In genomic region chr10:93600446-93600860, GRCh38 we compare ENCODE assay signal across 12 cellular contexts. TPM values are rescaled to one million over a fixed set of nuclear protein-coding genes. Genes with fewer than 3 reads are reported as not detected.
DNase-seq lines count a peak whose midpoint lies in the region; ATAC-seq, FAIRE-seq and TF ChIP-seq lines count a peak whose summit lies in the region.
"Had no signal": no experiment of that assay in that cellular context is flagged by ENCODE, and none has a peak within 500 bp of the region (broad histone marks: within the 10 kb centered on the region; RNA-seq: fewer than 3 reads in every experiment).

No MANE protein-coding gene starts in this region.

- no peak for TF ChIP-seq POLR2A in endothelial cell of umbilical vein (IDR thresholded peaks at IDR 0.05; ENCODE audit: low read depth, low read length)

- in situ Hi-C loops in Panc1 (cut with HindIII; ENCODE audit: low pct_unique_long_range_greater_than_20kb, low sequenced_read_pairs): no loop called here

- no peaks in the 10 kb centered on the region for H3K9me3 Mint-ChIP-seq in CD4-positive, alpha-beta memory T cell

- no peak overlapping the region for H3K27ac Mint-ChIP-seq in CD4-positive, alpha-beta memory T cell

- intact Hi-C loops in Panc1 (cut with micrococcal nuclease; ENCODE audit: unreplicated experiment) (no loop called here), endothelial cell of umbilical vein (cut with micrococcal nuclease) (no loop called here)
- intact Hi-C loops in CD4-positive, alpha-beta memory T cell (cut with micrococcal nuclease): no loop called here

- dilution Hi-C loops in endothelial cell of umbilical vein (cut with MboI; ENCODE audit: extremely low pct_ligation_motif_present, low sequenced_read_pairs): no loop called here

- H3K4me1 ChIP-seq in Panc1 (ENCODE audit: control insufficient read depth, insufficient read depth, low read length): no peaks in the 10 kb centered on the region
- no peaks in the 10 kb centered on the region for H3K4me1 ChIP-seq in endothelial cell of umbilical vein (ENCODE audit: control insufficient read depth, extremely low read depth, insufficient read depth, low read length)
- H3K4me1 ChIP-seq in thoracic aorta (ENCODE audit: control insufficient read depth in 1 of 2, low read depth in 2 of 2): peaks cover 6 to 11% of the 10 kb centered on the region in 2 donors
- no peaks in the 10 kb centered on the region for H3K4me1 ChIP-seq in CD4-positive, alpha-beta memory T cell (ENCODE audit: insufficient read depth, low read length)

- H4K20me1 ChIP-seq in endothelial cell of umbilical vein (replicated peaks; ENCODE audit: control insufficient read depth, extremely low read depth, insufficient read depth, low read length): no peaks in the 10 kb centered on the region

- no peak overlapping the region for H3K9ac ChIP-seq in endothelial cell of umbilical vein (replicated peaks; ENCODE audit: extremely low read depth, insufficient read depth, low read length)

- H3K4me1 Mint-ChIP-seq in CD4-positive, alpha-beta memory T cell: peaks cover 0 to 9% (median 2%) of the 10 kb centered on the region in 4 donors

- DNase-seq in Panc1 (ENCODE audit: low read depth, low spot score) (no peak), endothelial cell of umbilical vein (ENCODE audit: low read depth, low spot score) (no peak), myocyte (ENCODE audit: low read depth) (peak; percentile 12), thoracic aorta (ENCODE audit: low spot score) (no peak), iPS-NIHi11 (ENCODE audit: low spot score) (no peak), amygdala (lab: John Stamatoyannopoulos, UW) (no peak)
- no peak for DNase-seq in CD4-positive, alpha-beta memory T cell
- DNase-seq: activated CD4-positive, CD25-positive, alpha-beta regulatory T cell treated with anti-CD3 and anti-CD28 coated beads, Interleukin-2, amount 50 U/mL, for 72 hours; NCI-H510A treated with DMSO at 0.1 percent for 48 hours had no signal

- H3K27me3 ChIP-seq in Panc1 (ENCODE audit: control insufficient read depth, insufficient read depth, low read length) (peaks cover 32% of the 10 kb centered on the region), endothelial cell of umbilical vein (ENCODE audit: control insufficient read depth in 2 of 2, insufficient read depth in 2 of 2, low read length in 2 of 2) (peaks cover 28 to 52% of the 10 kb centered on the region in 2 experiments), thoracic aorta (replicated peaks; ENCODE audit: insufficient read depth) (no peaks in the 10 kb centered on the region)
- H3K27me3 ChIP-seq in CD4-positive, alpha-beta memory T cell (ENCODE audit: insufficient read depth, low read length): peaks cover 19% of the 10 kb centered on the region

- H3K9me3 ChIP-seq in Panc1 (ENCODE audit: control insufficient read depth, insufficient read depth, low read depth, low read length): no peaks in the 10 kb centered on the region
- no peaks in the 10 kb centered on the region for H3K9me3 ChIP-seq in endothelial cell of umbilical vein (replicated peaks; ENCODE audit: control insufficient read depth, insufficient read depth, low read length)
- no peaks in the 10 kb centered on the region for H3K9me3 ChIP-seq in thoracic aorta
- H3K9me3 ChIP-seq in CD4-positive, alpha-beta memory T cell (ENCODE audit: control insufficient read depth in 1 of 2, low read length in 2 of 2): no peaks in the 10 kb centered on the region

- no peak for FAIRE-seq in endothelial cell of umbilical vein (lab: Jason Lieb, UNC)

- H3K27me3 Mint-ChIP-seq in CD4-positive, alpha-beta memory T cell: peaks cover 19 to 27% of the 10 kb centered on the region in 2 donors

- no peak overlapping the region for H3K4me3 Mint-ChIP-seq in CD4-positive, alpha-beta memory T cell

- no peaks in the 10 kb centered on the region for H3K9me1 ChIP-seq in endothelial cell of umbilical vein (replicated peaks; ENCODE audit: control insufficient read depth, extremely low read depth, insufficient read depth, low read length)

- POLR2A ChIA-PET in Panc1 (lab: Charles Lee) (no interaction called here), endothelial cell of umbilical vein (lab: Charles Lee) (no interaction called here)
- POLR2A ChIA-PET in CD4-positive, alpha-beta memory T cell (lab: Charles Lee; ENCODE audit: partially characterized antibody): no interaction called here

- CTCF ChIA-PET in Panc1 (lab: Charles Lee) (interaction anchor here (0.6 kb wide), 1 partner anchor 13 kb away, joined by 3 read pairs; no protein-coding TSS in a partner anchor), endothelial cell of umbilical vein (lab: Charles Lee) (interaction anchor here (0.9 kb wide), 1 partner anchor 45 kb away, joined by 3 read pairs; no protein-coding TSS in a partner anchor)
- CTCF ChIA-PET in CD4-positive, alpha-beta memory T cell (lab: Charles Lee; ENCODE audit: partially characterized antibody): no interaction called here

- no peak overlapping the region for H3K27ac ChIP-seq in Panc1 (ENCODE audit: low read length)
- no peak overlapping the region for H3K27ac ChIP-seq in endothelial cell of umbilical vein (ENCODE audit: insufficient read depth, low read depth, low read length)
- no peak overlapping the region for H3K27ac ChIP-seq in thoracic aorta
- no peak overlapping the region for H3K27ac ChIP-seq in CD4-positive, alpha-beta memory T cell (ENCODE audit: low read depth, low read length)

- no peaks in the 10 kb centered on the region for H3K36me3 Mint-ChIP-seq in CD4-positive, alpha-beta memory T cell

- ATAC-seq in Panc1 (peak; percentile 20), thoracic aorta (ENCODE audit: insufficient number of reproducible peaks, low FRiP score, low read depth) (no peak), GM18502 (IDR thresholded peaks at IDR 0.05; ENCODE audit: poor library complexity, unreplicated experiment) (no peak)

- TF ChIP-seq CTCF in Panc1 (IDR thresholded peaks at IDR 0.05) (no peak), endothelial cell of umbilical vein (IDR thresholded peaks at IDR 0.05; ENCODE audit: extremely low read depth in 1 of 2, insufficient read depth in 1 of 2, low read depth in 1 of 2, low read length in 2 of 2) (no peak), thoracic aorta (IDR thresholded peaks at IDR 0.05) (no peak)

- H3K36me3 ChIP-seq in Panc1 (ENCODE audit: control insufficient read depth, insufficient read depth, low read length): no peaks in the 10 kb centered on the region
- H3K36me3 ChIP-seq in endothelial cell of umbilical vein (ENCODE audit: control insufficient read depth in 2 of 2, extremely low read depth in 1 of 2, insufficient read depth in 2 of 2, low read length in 2 of 2): no peaks in the 10 kb centered on the region
- H3K36me3 ChIP-seq in thoracic aorta: no peaks in the 10 kb centered on the region
- no peaks in the 10 kb centered on the region for H3K36me3 ChIP-seq in CD4-positive, alpha-beta memory T cell (ENCODE audit: insufficient read depth, low read length)

- BruUV-seq in Panc1 (replicated peaks; lab: Mats Ljungman, UMichigan) (no TSS peak), endothelial cell of umbilical vein (replicated peaks; lab: Mats Ljungman, UMichigan) (no TSS peak)

- H3K79me2 ChIP-seq in endothelial cell of umbilical vein (ENCODE audit: control insufficient read depth, insufficient read depth, low read length): no peaks in the 10 kb centered on the region

- peak overlapping the region; percentile 33 for H2AFZ ChIP-seq in endothelial cell of umbilical vein (ENCODE audit: low read depth, low read length)

- H3K4me3 ChIP-seq in Panc1 (ENCODE audit: low read depth in 2 of 2, low read length in 2 of 2) (peak overlapping the region; percentile 19 to 39; a peak in 2 of 4 replicates), endothelial cell of umbilical vein (replicated peaks in 1 of 3; ENCODE audit: insufficient read depth in 1 of 3, low read depth in 1 of 3, low read length in 3 of 3) (no peak overlapping the region), thoracic aorta (peak overlapping the region; percentile 70)
- no peak overlapping the region for H3K4me3 ChIP-seq in CD4-positive, alpha-beta memory T cell (ENCODE audit: low read length in 2 of 2)

- H3K4me2 ChIP-seq in endothelial cell of umbilical vein (ENCODE audit: insufficient read depth, low read length): no peak overlapping the region

RNA-seq across cellular contexts. Expression of gene RBP4, which starts 0.6 kb away (rescaled TPM):
- total RNA-seq in Panc1 (2021; ENCODE audit: unreplicated experiment) (6.9 TPM), endothelial cell of umbilical vein (not detected in 2 replicates), myocyte (0.42 TPM in 1 of 2 replicates, not detected in the other), thoracic aorta (10 to 100 TPM; 23.1 to 23.3 TPM)
- polyA plus RNA-seq in Panc1 (2012; ENCODE audit: insufficient read length): 12.6 TPM
- polyA plus RNA-seq in endothelial cell of umbilical vein: not detected in 2 replicates
- polyA plus RNA-seq in endothelial cell of umbilical vein (2011; cell fraction: cytosol; rRNA removed): not detected in 2 replicates
- not detected in 2 replicates for polyA plus RNA-seq in endothelial cell of umbilical vein (2011; cell fraction: nucleus; rRNA removed)
- polyA plus RNA-seq in endothelial cell of umbilical vein (2012): 3.5 and 5.9 TPM in 2 replicates
- not detected in 2 replicates for polyA minus RNA-seq in endothelial cell of umbilical vein
- not detected for polyA minus RNA-seq in endothelial cell of umbilical vein (2011; cell fraction: cytosol; rRNA and poly(A)+ RNA removed)
- polyA minus RNA-seq in endothelial cell of umbilical vein (2011; cell fraction: nucleus; rRNA and poly(A)+ RNA removed): not detected in 2 replicates
- 0.16 TPM for polyA plus RNA-seq in myocyte (2012)
- not detected for total RNA-seq in CD4-positive, alpha-beta memory T cell
- not detected for polyA plus RNA-seq in CD4-positive, alpha-beta memory T cell
- total RNA-seq: SK-MEL-5 had no signal

RNA-seq across cellular contexts. Expression of gene PDE6C, which starts 11.9 kb away (rescaled TPM):
- not detected for total RNA-seq in Panc1 (2021; ENCODE audit: unreplicated experiment)
- polyA plus RNA-seq in Panc1 (2012; ENCODE audit: insufficient read length): not detected
- not detected in 2 replicates for total RNA-seq in endothelial cell of umbilical vein
- polyA plus RNA-seq in endothelial cell of umbilical vein: not detected in 2 replicates
- not detected in 2 replicates for polyA plus RNA-seq in endothelial cell of umbilical vein (2011; cell fraction: cytosol; rRNA removed)
- not detected in 2 replicates for polyA plus RNA-seq in endothelial cell of umbilical vein (2011; cell fraction: nucleus; rRNA removed)
- polyA plus RNA-seq in endothelial cell of umbilical vein (2012): 0.07 and 0.40 TPM in 2 replicates
- not detected in 2 replicates for polyA minus RNA-seq in endothelial cell of umbilical vein
- polyA minus RNA-seq in endothelial cell of umbilical vein (2011; cell fraction: cytosol; rRNA and poly(A)+ RNA removed): not detected
- not detected in 2 replicates for polyA minus RNA-seq in endothelial cell of umbilical vein (2011; cell fraction: nucleus; rRNA and poly(A)+ RNA removed)
- total RNA-seq in myocyte: not detected in 2 replicates
- 0.08 TPM for polyA plus RNA-seq in myocyte (2012)
- total RNA-seq in thoracic aorta: not detected
- total RNA-seq in CD4-positive, alpha-beta memory T cell: not detected
- not detected for polyA plus RNA-seq in CD4-positive, alpha-beta memory T cell
- total RNA-seq: mucosa of gallbladder, SK-MEL-5 had no signal

RNA-seq across cellular contexts. Expression of gene FFAR4, which starts 34.0 kb away (rescaled TPM):
- total RNA-seq in Panc1 (2021; ENCODE audit: unreplicated experiment) (0.92 TPM), endothelial cell of umbilical vein (not detected in 2 replicates), myocyte (not detected in 2 replicates), thoracic aorta (1 to 10 TPM in 1 of 2 donors, not detected in 1; 1.3 TPM)
- 8.2 TPM for polyA plus RNA-seq in Panc1 (2012; ENCODE audit: insufficient read length)
- polyA plus RNA-seq in endothelial cell of umbilical vein: not detected in 2 replicates
- polyA plus RNA-seq in endothelial cell of umbilical vein (2011; cell fraction: cytosol; rRNA removed): not detected in 2 replicates
- not detected in 2 replicates for polyA plus RNA-seq in endothelial cell of umbilical vein (2011; cell fraction: nucleus; rRNA removed)
- polyA plus RNA-seq in endothelial cell of umbilical vein (2012): not detected in 2 replicates
- polyA minus RNA-seq in endothelial cell of umbilical vein: not detected in 2 replicates
- polyA minus RNA-seq in endothelial cell of umbilical vein (2011; cell fraction: cytosol; rRNA and poly(A)+ RNA removed): not detected
- not detected in 2 replicates for polyA minus RNA-seq in endothelial cell of umbilical vein (2011; cell fraction: nucleus; rRNA and poly(A)+ RNA removed)
- polyA plus RNA-seq in myocyte (2012): not detected
- not detected for total RNA-seq in CD4-positive, alpha-beta memory T cell
- polyA plus RNA-seq in CD4-positive, alpha-beta memory T cell: not detected
- total RNA-seq: SK-MEL-5 had no signal

Comparison
In these comparisons a context has a peak if more than half of its experiments do, and no peak if none do; other contexts are left out.
1. H3K4me3 ChIP-seq: peak in Panc1 (2 of 2) and thoracic aorta (single experiment); none in endothelial cell of umbilical vein (0 of 3) and CD4-positive, alpha-beta memory T cell (0 of 2).